In genomic region chr12:117294206-117294605, GRCh38 we compare ENCODE assay signal across 26 cellular contexts.
DNase-seq lines count a peak whose midpoint lies in the region; ATAC-seq and TF ChIP-seq lines count a peak whose summit lies in the region.
"Had no signal": no experiment of that assay in that cellular context is flagged by ENCODE, and none has a peak within 500 bp of the region (broad histone marks: within the 10 kb centered on the region; RNA-seq: fewer than 3 reads in every experiment).

No MANE protein-coding gene starts in this region.

- no peak overlapping the region for H2BK120ac ChIP-seq in neuronal stem cell (ENCODE audit: low read depth, low read length)

- peak overlapping the region; percentile 20 for H3K23ac ChIP-seq in neuronal stem cell (ENCODE audit: low read depth, low read length, poor library complexity)

- H2AFZ ChIP-seq in neuronal stem cell (ENCODE audit: low read length), result no peak overlapping the region
- H2AFZ ChIP-seq: PC-9 had no signal

- no peak overlapping the region for H4K91ac ChIP-seq in neuronal stem cell (ENCODE audit: low read depth, low read length, poor library complexity)

- H3K4me1 ChIP-seq in neuronal stem cell (ENCODE audit: control insufficient read depth in 2 of 2, insufficient read depth in 1 of 2, low read depth in 1 of 2, low read length in 2 of 2), result no peaks in the 10 kb centered on the region
- H3K4me1 ChIP-seq: sigmoid colon, thyroid gland had no signal

- H3K4me2 ChIP-seq in neuronal stem cell (ENCODE audit: insufficient read depth, low read length, poor library complexity, severe bottlenecking), result no peak overlapping the region
- H3K4me2 ChIP-seq: KMS-11, PC-9 had no signal

- H3K9ac ChIP-seq in neuronal stem cell (ENCODE audit: low read depth, low read length, poor library complexity), result peak overlapping the region; percentile 45
- H3K9ac ChIP-seq: KMS-11 had no signal

- H3K27me3 ChIP-seq in neuronal stem cell (ENCODE audit: control insufficient read depth in 3 of 3, insufficient read depth in 3 of 3, low read depth in 1 of 3, low read length in 3 of 3), result no peaks in the 10 kb centered on the region
- H3K27me3 ChIP-seq: thyroid gland had no signal

- no peaks in the 10 kb centered on the region for H3K36me3 ChIP-seq in neuronal stem cell (replicated peaks in 1 of 2; ENCODE audit: control insufficient read depth in 2 of 2, insufficient read depth in 2 of 2, low read length in 2 of 2)
- H3K36me3 ChIP-seq: neutrophil, sigmoid colon, thyroid gland had no signal

- no peak overlapping the region for H3K14ac ChIP-seq in neuronal stem cell (ENCODE audit: low read length)

- H3K27ac Mint-ChIP-seq in WTC11, result no peak overlapping the region
- H3K27ac Mint-ChIP-seq: activated CD4-positive, alpha-beta memory T cell treated with anti-CD3 and anti-CD28 coated beads for 36 hours; activated naive CD8-positive, alpha-beta T cell treated with anti-CD3 and anti-CD28 coated beads for 36 hours; CD4-positive, CD25-positive, alpha-beta regulatory T cell; progenitor cell of endocrine pancreas; stimulated activated naive CD8-positive, alpha-beta T cell treated with anti-CD3 and anti-CD28 coated beads, Interleukin-15, Interleukin-2, amounts not matched to agents 100 ng/mL and 50 ng/mL, for 24 hours had no signal

- no peaks in the 10 kb centered on the region for H3K27me3 Mint-ChIP-seq in WTC11 (ENCODE audit: low read depth)
- H3K27me3 Mint-ChIP-seq: activated CD4-positive, alpha-beta memory T cell treated with anti-CD3 and anti-CD28 coated beads for 36 hours had no signal

- H2AK5ac ChIP-seq in neuronal stem cell (ENCODE audit: low read depth, low read length), result no peak overlapping the region

- peaks cover 28% of the 10 kb centered on the region for H3K9me3 Mint-ChIP-seq in WTC11
- H3K9me3 Mint-ChIP-seq: activated CD4-positive, alpha-beta memory T cell treated with anti-CD3 and anti-CD28 coated beads for 36 hours; activated naive CD8-positive, alpha-beta T cell treated with anti-CD3 and anti-CD28 coated beads for 36 hours had no signal

- H3K9me3 ChIP-seq in neuronal stem cell (replicated peaks in 1 of 2; ENCODE audit: control insufficient read depth in 2 of 2, insufficient read depth in 1 of 2, low read depth in 1 of 2, low read length in 2 of 2), result peaks cover 0 to 1% of the 10 kb centered on the region in 2 donors
- H3K9me3 ChIP-seq: neutrophil, sigmoid colon, thyroid gland had no signal

- H4K8ac ChIP-seq in neuronal stem cell (ENCODE audit: low read depth, low read length), result no peak overlapping the region

- POLR2A ChIA-PET in WTC11 (lab: Charles Lee), result interaction anchor here (0.5 kb wide), 1 partner anchor 701 kb away, joined by 5 read pairs; no protein-coding TSS in a partner anchor

- DNase-seq in NCI-H1092 treated with DMSO at 0.1 percent for 48 hours (lab: John Stamatoyannopoulos, UW) (peak; percentile 16), NCI-H1092 (lab: John Stamatoyannopoulos, UW) (no peak), NCI-H2171 (lab: John Stamatoyannopoulos, UW) (peak; percentile 96), WTC11 (ENCODE audit: low spot score) (peak; percentile 32), neuronal stem cell (ENCODE audit: low spot score) (no peak), cerebellar nuclear complex (lab: John Stamatoyannopoulos, UW) (no peak), NCI-H146 (lab: John Stamatoyannopoulos, UW) (no peak)
- DNase-seq: activated CD4-positive, alpha-beta memory T cell treated with anti-CD3 and anti-CD28 coated beads for 36 hours; activated naive CD8-positive, alpha-beta T cell treated with anti-CD3 and anti-CD28 coated beads for 36 hours; CD4-positive, CD25-positive, alpha-beta regulatory T cell; dermis blood vessel endothelial cell; DMS153; kidney glomerular epithelial cell; mammary epithelial cell; NK-92 treated with Interleukin-12 subunit alpha and Interleukin-12 subunit beta, amount 100 ng/mL, for 24 hours; PC-9; SHP77; sigmoid colon; SW 1271; thyroid gland had no signal

- H3K4me3 ChIP-seq in neuronal stem cell (ENCODE audit: low read length in 2 of 2), result no peak overlapping the region
- H3K4me3 ChIP-seq: PC-9, sigmoid colon, thyroid gland had no signal

- peak; percentile 48 for ATAC-seq in WTC11
- ATAC-seq in HG02759 (IDR thresholded peaks at IDR 0.05; ENCODE audit: unreplicated experiment), result no peak

- CTCF ChIA-PET in WTC11 (lab: Charles Lee), result no interaction called here

- H2BK15ac ChIP-seq in neuronal stem cell (ENCODE audit: low read length), result no peak overlapping the region

- H3K27ac ChIP-seq in neuronal stem cell (replicated peaks; ENCODE audit: low read length), result no peak overlapping the region
- H3K27ac ChIP-seq: 22Rv1, KMS-11, neutrophil, PC-9, sigmoid colon, thyroid gland had no signal

- no peaks in the 10 kb centered on the region for H3K79me1 ChIP-seq in neuronal stem cell (ENCODE audit: low read depth, low read length)

- H3K4me3 Mint-ChIP-seq in WTC11, result no peak overlapping the region
- H3K4me3 Mint-ChIP-seq: activated CD4-positive, alpha-beta memory T cell treated with anti-CD3 and anti-CD28 coated beads for 36 hours; activated naive CD8-positive, alpha-beta T cell treated with anti-CD3 and anti-CD28 coated beads for 36 hours; CD4-positive, CD25-positive, alpha-beta regulatory T cell; stimulated activated naive CD8-positive, alpha-beta T cell treated with anti-CD3 and anti-CD28 coated beads, Interleukin-15, Interleukin-2, amounts not matched to agents 100 ng/mL and 50 ng/mL, for 24 hours had no signal

- H3K36me3 Mint-ChIP-seq in WTC11, result peaks cover 20% of the 10 kb centered on the region
- H3K36me3 Mint-ChIP-seq: activated CD4-positive, alpha-beta memory T cell treated with anti-CD3 and anti-CD28 coated beads for 36 hours; activated naive CD8-positive, alpha-beta T cell treated with anti-CD3 and anti-CD28 coated beads for 36 hours; CD4-positive, CD25-positive, alpha-beta regulatory T cell had no signal

- H3K18ac ChIP-seq in neuronal stem cell (ENCODE audit: low read length), result no peak overlapping the region

- H2BK12ac ChIP-seq in neuronal stem cell (ENCODE audit: low read length), result no peak overlapping the region

- H3K4me1 Mint-ChIP-seq in WTC11, result peaks cover 9% of the 10 kb centered on the region; the same call in 1 of the 2 replicates
- H3K4me1 Mint-ChIP-seq: activated naive CD8-positive, alpha-beta T cell treated with anti-CD3 and anti-CD28 coated beads for 36 hours; CD4-positive, CD25-positive, alpha-beta regulatory T cell had no signal

- TF ChIP-seq CTCF in WTC11 (IDR thresholded peaks at IDR 0.05), result no peak

- H3K4ac ChIP-seq in neuronal stem cell (ENCODE audit: low read length), result no peak overlapping the region

- WGBS in neuronal stem cell (ENCODE audit: extremely low coverage in 2 of 2, insufficient read length in 2 of 2, insufficient replicate concordance in 1 of 2), 2 donors, result no CpG with 5 or more reads among the region's 14 CpGs

- H2BK5ac ChIP-seq in neuronal stem cell (ENCODE audit: low read length), result no peak overlapping the region

TF ChIP-seq in WTC11, 78 proteins besides CTCF, POLR2A, EP300 and RAD21 (continues in another document):
- TF ChIP-seq PRRX2 (CRISPR knock-in tag; IDR thresholded peaks at IDR 0.05) (no peak), MXD4 (CRISPR knock-in tag; IDR thresholded peaks at IDR 0.05; ENCODE audit: borderline replicate concordance) (no peak), ZNF416 (CRISPR knock-in tag; IDR thresholded peaks at IDR 0.05) (no peak), GRHL2 (CRISPR knock-in tag; IDR thresholded peaks at IDR 0.05; ENCODE audit: insufficient replicate concordance, severe bottlenecking) (no peak), ETV6 (CRISPR knock-in tag; IDR thresholded peaks at IDR 0.05) (no peak), ATF3 (CRISPR knock-in tag; conservative IDR thresholded peaks at IDR 0.05) (no peak), USF1 (CRISPR knock-in tag; IDR thresholded peaks at IDR 0.05) (no peak), RELA (CRISPR knock-in tag; IDR thresholded peaks at IDR 0.05; ENCODE audit: borderline replicate concordance) (no peak), E2F1 (CRISPR knock-in tag; IDR thresholded peaks at IDR 0.05) (no peak), ZNF396 (CRISPR knock-in tag; IDR thresholded peaks at IDR 0.05; ENCODE audit: borderline replicate concordance) (no peak), FOXK1 (CRISPR knock-in tag; IDR thresholded peaks at IDR 0.05) (no peak), IRF1 (CRISPR knock-in tag; IDR thresholded peaks at IDR 0.05) (no peak)

Comparison
In these comparisons a context has a peak if more than half of its experiments do, and no peak if none do; other contexts are left out.
1. DNase-seq: peak in NCI-H1092 treated with DMSO at 0.1 percent for 48 hours (single experiment), NCI-H2171 (single experiment) and WTC11 (single experiment); none in NCI-H1092 (single experiment), neuronal stem cell (single experiment), cerebellar nuclear complex (0 of 2) and NCI-H146 (single experiment).